Comparison of ENCODE assay signal across 8 cellular contexts in the genomic region with DNA sequence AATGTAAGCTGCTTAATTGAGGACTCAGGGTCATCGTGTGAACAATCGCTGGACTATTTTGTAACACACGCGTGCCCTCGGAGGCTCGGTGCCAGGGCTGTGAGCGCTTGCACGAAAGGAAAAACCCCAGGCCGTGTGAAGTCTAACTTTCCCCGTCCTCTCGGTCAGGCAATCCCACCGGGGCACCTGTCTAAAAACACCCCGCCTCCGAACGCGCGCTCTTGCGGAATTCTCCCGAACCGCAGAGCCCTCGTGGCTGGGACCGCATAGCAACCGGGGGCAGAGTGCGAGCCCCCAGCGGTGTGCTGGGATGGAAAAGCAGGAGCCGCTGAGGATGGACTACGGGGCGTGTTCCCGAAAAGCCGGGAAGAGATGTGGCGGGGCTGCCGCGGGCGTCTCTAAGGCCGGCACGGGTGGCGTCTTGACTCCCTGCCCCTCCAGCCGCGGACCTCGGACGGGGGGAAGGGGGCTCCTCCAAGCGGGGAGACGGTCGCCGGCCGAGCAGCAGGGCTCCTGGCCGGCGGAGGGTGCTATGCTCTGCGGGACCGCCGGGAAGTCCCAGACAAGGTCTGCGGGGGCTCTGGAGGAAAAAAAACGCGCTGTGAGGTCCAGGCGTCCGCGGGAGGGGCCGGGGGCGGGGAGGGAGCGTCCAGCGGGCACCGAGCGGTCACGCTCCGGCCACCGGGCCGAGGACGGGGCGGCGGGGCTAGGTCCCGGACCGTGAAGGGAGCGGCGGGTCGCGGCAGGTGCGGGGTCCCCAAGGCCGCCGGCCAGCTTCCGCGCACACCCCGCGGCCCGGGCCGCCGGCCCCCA. TPM values are rescaled to one million over a fixed set of nuclear protein-coding genes. Genes with fewer than 3 reads are reported as not detected.
A peak's percentile ranks its signal among the peaks of the same experiment; 100 is the strongest.
DNase-seq lines count a peak whose midpoint lies in the region; ATAC-seq and TF ChIP-seq lines count a peak whose summit lies in the region.

No MANE protein-coding gene starts in this region.

- H3K4me3 ChIP-seq in mucosa of rectum (ENCODE audit: low read length in 2 of 2) = peak overlapping the region; percentile 84 to 85

- no peak for TF ChIP-seq CTCF in endothelial cell (IDR thresholded peaks at IDR 0.05; ENCODE audit: unreplicated experiment)

- H3K4me1 Mint-ChIP-seq in endothelial cell (ENCODE audit: unreplicated experiment) = peaks cover 3% of the 10 kb centered on the region

- peak overlapping the region; percentile 87 to 96 for H3K9ac ChIP-seq in mucosa of rectum (ENCODE audit: low read depth in 1 of 2, low read length in 2 of 2)

- H3K27me3 ChIP-seq in mucosa of rectum (ENCODE audit: control insufficient read depth in 2 of 2, insufficient read depth in 2 of 2, low read length in 2 of 2) = no peaks in the 10 kb centered on the region

- ATAC-seq in HG02610 (IDR thresholded peaks at IDR 0.05; ENCODE audit: unreplicated experiment) = peak; percentile 16

- peak overlapping the region; percentile 87 for H3K4me3 Mint-ChIP-seq in endothelial cell (ENCODE audit: unreplicated experiment)

- peak overlapping the region; percentile 99 for H3K27ac ChIP-seq in mucosa of rectum (ENCODE audit: low read depth in 2 of 2, low read length in 2 of 2)

- H3K4me1 ChIP-seq in mucosa of rectum (ENCODE audit: control insufficient read depth in 2 of 2, insufficient read depth in 2 of 2, low read length in 2 of 2) = peaks cover 18 to 21% of the 10 kb centered on the region in 2 donors

- H3K9me3 Mint-ChIP-seq in endothelial cell (ENCODE audit: unreplicated experiment) = no peaks in the 10 kb centered on the region

- peak; percentile 14 for DNase-seq in NCI-H2029 treated with DMSO at 0.1 percent for 48 hours (lab: John Stamatoyannopoulos, UW)
- no peak for DNase-seq in NCI-H2029 (lab: John Stamatoyannopoulos, UW)
- DNase-seq in NCI-H2227 treated with DMSO at 0.1 percent for 48 hours (lab: John Stamatoyannopoulos, UW) = peak; percentile 15
- peak; percentile 27 to 43 (median 37) for DNase-seq in activated CD8-positive, alpha-beta memory T cell treated with anti-CD3 and anti-CD28 coated beads for 48 hours (ENCODE audit: low read depth in 2 of 3, low spot score in 2 of 3)
- peak; percentile 53 for DNase-seq in endothelial cell (ENCODE audit: low spot score)
- DNase-seq in stimulated activated naive CD4-positive, alpha-beta T cell (lab: John Stamatoyannopoulos, UW) = peak in 5 of 6 experiments; percentile 30 to 54 (median 44)

- H3K9me3 ChIP-seq in mucosa of rectum (ENCODE audit: control insufficient read depth in 2 of 2, low read length in 2 of 2) = no peaks in the 10 kb centered on the region

- peaks cover 0 to 2% of the 10 kb centered on the region in 2 donors for H3K36me3 ChIP-seq in mucosa of rectum (ENCODE audit: control insufficient read depth in 2 of 2, insufficient read depth in 2 of 2, low read length in 2 of 2)

- peaks cover 22% of the 10 kb centered on the region for H3K27me3 Mint-ChIP-seq in endothelial cell (ENCODE audit: unreplicated experiment)

- H3K27ac Mint-ChIP-seq in endothelial cell (ENCODE audit: unreplicated experiment) = no peak overlapping the region

- no peaks in the 10 kb centered on the region for H3K36me3 Mint-ChIP-seq in endothelial cell (ENCODE audit: low read depth, unreplicated experiment)

RNA-seq across cellular contexts. Expression of a gene that starts 0.9 kb away (rescaled TPM):
- 8.4 TPM for total RNA-seq in endothelial cell (ENCODE audit: unreplicated experiment)

RNA-seq across cellular contexts. Expression of a gene that starts 55.4 kb away (rescaled TPM):
- 34.3 TPM for total RNA-seq in endothelial cell (ENCODE audit: unreplicated experiment)
